In genomic region chr6:137075790-137076189, GRCh38 we compare ENCODE assay signal across 13 cellular contexts. TPM values are rescaled to one million over a fixed set of nuclear protein-coding genes. Genes with fewer than 3 reads are reported as not detected.
"Had no signal": no experiment of that assay in that cellular context is flagged by ENCODE, and none has a peak within 500 bp of the region (broad histone marks: within the 10 kb centered on the region; RNA-seq: fewer than 3 reads in every experiment).

No MANE protein-coding gene starts in this region.

RNA-seq across cellular contexts. Expression of gene IL20RA, which starts 31.0 kb away (rescaled TPM):
- total RNA-seq: activated B cell treated with CpG ODN at 0.5 μM for 24 hours; activated CD4-positive, alpha-beta memory T cell treated with anti-CD3 and anti-CD28 coated beads for 36 hours; activated CD4-positive, alpha-beta memory T cell treated with anti-CD3 and anti-CD28 coated beads, Interleukin-2, amount 10 ng/mL, durations not matched to agents 7 days and 5 days; activated CD4-positive, alpha-beta T cell treated with anti-CD3 and anti-CD28 coated beads for 36 hours; activated CD4-positive, alpha-beta T cell treated with anti-CD3 and anti-CD28 coated beads, Interleukin-2, amount 10 ng/mL, durations not matched to agents 24 days and 14 days; activated CD4-positive, alpha-beta T cell treated with anti-CD3 and anti-CD28 coated beads, Interleukin-2, amount 10 ng/mL, durations not matched to agents 7 days and 5 days; activated CD8-positive, alpha-beta memory T cell treated with anti-CD3 and anti-CD28 coated beads for 36 hours; activated CD8-positive, alpha-beta memory T cell treated with anti-CD3 and anti-CD28 coated beads, Interleukin-2, amount 10 ng/mL, durations not matched to agents 7 days and 5 days; activated CD8-positive, alpha-beta T cell treated with anti-CD3 and anti-CD28 coated beads for 36 hours; activated CD8-positive, alpha-beta T cell treated with anti-CD3 and anti-CD28 coated beads, Interleukin-2, amount 10 ng/mL, durations not matched to agents 7 days and 5 days; T-helper 1 cell treated with Interleukin-12 subunit alpha and Interleukin-12 subunit beta and Interleukin-4 antibody, amounts not matched to agents 30 ng/mL and 1 ng/mL, for 36 hours; T-helper 17 cell; T-helper 2 cell treated with Interferon-gamma antibody and Interleukin-4, amounts not matched to agents 100 ng/mL and 5 ng/mL, for 36 hours had no signal
